In the genomic region with DNA sequence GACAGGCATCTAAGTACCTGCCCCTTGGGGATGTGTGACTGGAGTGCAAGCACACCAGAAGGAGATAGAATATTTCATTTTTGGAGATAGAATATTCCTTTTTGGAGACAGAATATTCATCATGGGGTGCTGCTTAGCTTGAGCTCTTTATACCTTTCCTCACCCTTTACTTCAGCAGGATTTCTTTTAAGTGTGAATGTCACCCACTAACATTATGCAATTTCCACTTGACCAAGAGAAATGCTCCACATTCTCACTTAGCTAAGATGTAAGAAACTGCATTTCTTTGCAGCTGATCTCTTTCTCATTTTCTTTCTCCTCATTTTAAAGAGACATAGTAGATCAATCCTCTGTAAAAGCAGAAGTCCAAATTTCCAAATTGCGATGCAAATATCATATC, we compare ENCODE assay signal across 23 cellular contexts.
DNase-seq lines count a peak whose midpoint lies in the region; ATAC-seq and TF ChIP-seq lines count a peak whose summit lies in the region.
"Had no signal": no experiment of that assay in that cellular context is flagged by ENCODE, and none has a peak within 500 bp of the region (broad histone marks: within the 10 kb centered on the region; RNA-seq: fewer than 3 reads in every experiment).

No MANE protein-coding gene starts in this region.

- whole genome bisulfite sequencing in mammary epithelial cell (ENCODE audit: low coverage, missing lambda C conversion rate), result 73% methylated on average over 1 of the region's 1 CpG

- dilution Hi-C loops in mammary epithelial cell (cut with HindIII; ENCODE audit: low sequenced_read_pairs), result no loop called here

- TF ChIP-seq CTCF in MCF 10A (IDR thresholded peaks at IDR 0.05; ENCODE audit: unreplicated experiment), result no peak
- no peak for TF ChIP-seq CTCF in mammary epithelial cell (conservative IDR thresholded peaks at IDR 0.05 in 1 of 2, IDR thresholded peaks at IDR 0.05 in 1 of 2; ENCODE audit: extremely low read depth in 1 of 2, insufficient read depth in 1 of 2, low read depth in 1 of 2, low read length in 2 of 2)
- TF ChIP-seq CTCF in left lung (IDR thresholded peaks at IDR 0.05), result no peak
- no peak for TF ChIP-seq CTCF in upper lobe of right lung (IDR thresholded peaks at IDR 0.05)

- H3K36me3 ChIP-seq in mammary epithelial cell (ENCODE audit: insufficient read depth, low read length), result no peaks in the 10 kb centered on the region
- no peaks in the 10 kb centered on the region for H3K36me3 ChIP-seq in left lung
- H3K36me3 ChIP-seq in upper lobe of right lung, result no peaks in the 10 kb centered on the region
- H3K36me3 ChIP-seq: BE2C; BLaER1 treated with 17β-estradiol and CSF1 and Interleukin-3, amounts not matched to agents 10 nM and 100 nM; HAP-1 had no signal

- no peak overlapping the region for H3K9ac ChIP-seq in mammary epithelial cell (ENCODE audit: insufficient read depth, low read length)
- H3K9ac ChIP-seq: BLaER1 treated with 17β-estradiol and CSF1 and Interleukin-3, amounts not matched to agents 10 nM and 100 nM; GM23248 had no signal

- peaks cover 16% of the 10 kb centered on the region for H3K4me1 Mint-ChIP-seq in MCF 10A (ENCODE audit: insufficient read depth, unreplicated experiment)
- H3K4me1 Mint-ChIP-seq: CD14-positive monocyte; CD8-positive, alpha-beta memory T cell had no signal

- H3K4me3 Mint-ChIP-seq in MCF 10A (ENCODE audit: unreplicated experiment), result no peak overlapping the region
- H3K4me3 Mint-ChIP-seq: CD14-positive monocyte; CD4-positive, alpha-beta T cell; CD8-positive, alpha-beta memory T cell; HFFc6 had no signal

- no peak overlapping the region for H2AFZ ChIP-seq in mammary epithelial cell (ENCODE audit: low read depth, low read length)
- H2AFZ ChIP-seq: GM23248 had no signal

- H3K27ac Mint-ChIP-seq in MCF 10A (ENCODE audit: low read depth, unreplicated experiment), result peak overlapping the region; percentile 47
- H3K27ac Mint-ChIP-seq: CD14-positive monocyte; CD4-positive, alpha-beta T cell; CD8-positive, alpha-beta memory T cell; HFFc6 had no signal

- DNase-seq in MCF 10A (ENCODE audit: unreplicated experiment) (no peak), mammary epithelial cell (no peak), left lung (no peak), upper lobe of right lung (no peak), cerebellar nuclear complex (lab: John Stamatoyannopoulos, UW) (no peak)
- DNase-seq: 8988T; ACHN; AML-193; BE2C; CD4-positive, alpha-beta T cell; CD8-positive, alpha-beta memory T cell; DMS 273 treated with DMSO at 0.1 percent for 48 hours; DMS79; EL; GDM1; GM23248; HFFc6 had no signal

- POLR2A ChIA-PET in MCF 10A (lab: Yijun Ruan, JAX), result no interaction called here

- no peaks in the 10 kb centered on the region for H3K36me3 Mint-ChIP-seq in MCF 10A (ENCODE audit: insufficient read depth, unreplicated experiment)
- H3K36me3 Mint-ChIP-seq: CD14-positive monocyte; CD8-positive, alpha-beta memory T cell had no signal

- no peaks in the 10 kb centered on the region for H3K4me1 ChIP-seq in mammary epithelial cell (ENCODE audit: insufficient read depth, low read length)
- H3K4me1 ChIP-seq in left lung, result no peaks in the 10 kb centered on the region
- H3K4me1 ChIP-seq in upper lobe of right lung, result no peaks in the 10 kb centered on the region
- H3K4me1 ChIP-seq: A549; BLaER1 treated with 17β-estradiol and CSF1 and Interleukin-3, amounts not matched to agents 10 nM and 100 nM; HAP-1 had no signal

- in situ Hi-C loops in mammary epithelial cell (cut with MboI; ENCODE audit: low sequenced_read_pairs in 2 of 2), result no loop called here

- BruUV-seq in MCF 10A (replicated peaks; lab: Mats Ljungman, UMichigan), result no TSS peak
- BruUV-seq in mammary epithelial cell (replicated peaks; lab: Mats Ljungman, UMichigan), result no TSS peak

- no peaks in the 10 kb centered on the region for H3K27me3 Mint-ChIP-seq in MCF 10A (ENCODE audit: insufficient read depth, unreplicated experiment)
- H3K27me3 Mint-ChIP-seq: CD4-positive, alpha-beta T cell had no signal

- H3K4me3 ChIP-seq in mammary epithelial cell (replicated peaks in 1 of 3; ENCODE audit: insufficient read depth in 1 of 3, low read depth in 2 of 3, low read length in 3 of 3) (no peak overlapping the region), left lung (no peak overlapping the region), upper lobe of right lung (no peak overlapping the region)
- H3K4me3 ChIP-seq: A549; BLaER1 treated with 17β-estradiol and CSF1 and Interleukin-3, amounts not matched to agents 10 nM and 100 nM; GM12878; GM23248; HAP-1 had no signal

- H3K9me3 ChIP-seq in mammary epithelial cell (replicated peaks; ENCODE audit: insufficient read depth, low read length), result peaks cover 23% of the 10 kb centered on the region
- peaks cover 0 to 2% of the 10 kb centered on the region in 2 donors for H3K9me3 ChIP-seq in left lung
- H3K9me3 ChIP-seq in upper lobe of right lung, result no peaks in the 10 kb centered on the region
- H3K9me3 ChIP-seq: A549; BE2C; BLaER1 treated with 17β-estradiol and CSF1 and Interleukin-3, amounts not matched to agents 10 nM and 100 nM; HAP-1 had no signal

- intact Hi-C loops in MCF 10A (cut with micrococcal nuclease), result no loop called here
- intact Hi-C loops in mammary epithelial cell (cut with micrococcal nuclease), result no loop called here
- intact Hi-C loops in left lung (cut with DNase I), result no loop called here
- intact Hi-C loops in upper lobe of right lung (cut with DNase I), result no loop called here

- H3K4me2 ChIP-seq in mammary epithelial cell (ENCODE audit: insufficient read depth, low read depth, low read length), result no peak overlapping the region
- H3K4me2 ChIP-seq: A549; BLaER1 treated with 17β-estradiol and CSF1 and Interleukin-3, amounts not matched to agents 10 nM and 100 nM had no signal

- ATAC-seq in left lung (peak; percentile 75), upper lobe of right lung (peak; percentile 50), HG02973 (IDR thresholded peaks at IDR 0.05; ENCODE audit: unreplicated experiment) (no peak)
- ATAC-seq: A549, GM12878 had no signal

- CTCF ChIA-PET in MCF 10A (lab: Yijun Ruan, JAX), result no interaction called here
- CTCF ChIA-PET in mammary epithelial cell (lab: Charles Lee; ENCODE audit: low non-redundant PET), result no interaction called here

- H3K27ac ChIP-seq in mammary epithelial cell (ENCODE audit: insufficient read depth, low read depth, low read length), result no peak overlapping the region
- peak overlapping the region in 1 of 2 donors; percentile 68 for H3K27ac ChIP-seq in left lung
- no peak overlapping the region for H3K27ac ChIP-seq in upper lobe of right lung
- H3K27ac ChIP-seq: A549; BLaER1 treated with 17β-estradiol and CSF1 and Interleukin-3, amounts not matched to agents 10 nM and 100 nM; GM23248 had no signal

- no peaks in the 10 kb centered on the region for H4K20me1 ChIP-seq in mammary epithelial cell (ENCODE audit: insufficient read depth, low read length)
- H4K20me1 ChIP-seq: BLaER1 treated with 17β-estradiol and CSF1 and Interleukin-3, amounts not matched to agents 10 nM and 100 nM had no signal

- H3K27me3 ChIP-seq in mammary epithelial cell (ENCODE audit: insufficient read depth, low read length) (no peaks in the 10 kb centered on the region), left lung (no peaks in the 10 kb centered on the region), upper lobe of right lung (no peaks in the 10 kb centered on the region)
- H3K27me3 ChIP-seq: BE2C; BLaER1 treated with 17β-estradiol and CSF1 and Interleukin-3, amounts not matched to agents 10 nM and 100 nM had no signal

- H3K9me3 Mint-ChIP-seq in MCF 10A (ENCODE audit: unreplicated experiment), result no peaks in the 10 kb centered on the region
- H3K9me3 Mint-ChIP-seq: HFFc6 had no signal

- H3K79me2 ChIP-seq in mammary epithelial cell (ENCODE audit: insufficient read depth, low read length), result no peaks in the 10 kb centered on the region
